ENCODE assay signal across 1 cellular context in the genomic region with DNA sequence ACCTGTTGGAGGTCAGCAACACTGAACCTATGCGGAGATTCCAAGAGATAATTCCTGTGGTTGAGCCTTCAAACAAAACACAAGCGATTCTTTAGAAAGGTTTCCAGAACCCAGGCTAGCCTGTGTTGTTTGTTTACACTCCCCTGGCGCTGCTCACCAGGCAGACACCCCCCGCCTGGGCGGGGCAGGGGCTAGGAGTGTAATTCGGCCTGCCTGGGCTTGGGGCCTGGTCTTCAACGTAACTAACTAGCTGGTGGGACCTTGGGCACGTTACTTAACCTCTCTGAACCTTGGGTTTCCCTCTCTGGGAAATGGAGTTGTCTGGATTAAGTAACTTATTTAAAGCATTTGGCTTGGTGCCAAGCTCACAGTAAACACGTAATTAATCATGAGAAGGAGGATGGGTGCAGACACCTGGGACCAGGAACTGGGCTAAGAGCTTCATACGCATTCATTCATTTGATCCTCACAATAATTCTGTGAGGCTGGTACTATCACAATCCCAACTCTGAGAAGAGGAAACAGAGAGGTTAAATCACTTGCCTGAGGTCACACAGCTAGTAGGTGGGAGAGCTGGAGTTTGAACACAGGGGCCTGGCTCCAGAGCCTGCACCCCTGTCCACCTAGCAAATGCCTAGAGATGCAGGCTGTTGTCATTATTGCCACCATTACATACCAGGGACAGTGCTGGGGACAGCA.
A peak's percentile ranks its signal among the peaks of the same experiment; 100 is the strongest.
TF ChIP-seq lines count a peak whose summit lies in the region.

No MANE protein-coding gene starts in this region.

TF ChIP-seq in HepG2, 621 proteins besides CTCF, POLR2A, EP300 and RAD21 (continues in another document):
- TF ChIP-seq, protein P1, sequence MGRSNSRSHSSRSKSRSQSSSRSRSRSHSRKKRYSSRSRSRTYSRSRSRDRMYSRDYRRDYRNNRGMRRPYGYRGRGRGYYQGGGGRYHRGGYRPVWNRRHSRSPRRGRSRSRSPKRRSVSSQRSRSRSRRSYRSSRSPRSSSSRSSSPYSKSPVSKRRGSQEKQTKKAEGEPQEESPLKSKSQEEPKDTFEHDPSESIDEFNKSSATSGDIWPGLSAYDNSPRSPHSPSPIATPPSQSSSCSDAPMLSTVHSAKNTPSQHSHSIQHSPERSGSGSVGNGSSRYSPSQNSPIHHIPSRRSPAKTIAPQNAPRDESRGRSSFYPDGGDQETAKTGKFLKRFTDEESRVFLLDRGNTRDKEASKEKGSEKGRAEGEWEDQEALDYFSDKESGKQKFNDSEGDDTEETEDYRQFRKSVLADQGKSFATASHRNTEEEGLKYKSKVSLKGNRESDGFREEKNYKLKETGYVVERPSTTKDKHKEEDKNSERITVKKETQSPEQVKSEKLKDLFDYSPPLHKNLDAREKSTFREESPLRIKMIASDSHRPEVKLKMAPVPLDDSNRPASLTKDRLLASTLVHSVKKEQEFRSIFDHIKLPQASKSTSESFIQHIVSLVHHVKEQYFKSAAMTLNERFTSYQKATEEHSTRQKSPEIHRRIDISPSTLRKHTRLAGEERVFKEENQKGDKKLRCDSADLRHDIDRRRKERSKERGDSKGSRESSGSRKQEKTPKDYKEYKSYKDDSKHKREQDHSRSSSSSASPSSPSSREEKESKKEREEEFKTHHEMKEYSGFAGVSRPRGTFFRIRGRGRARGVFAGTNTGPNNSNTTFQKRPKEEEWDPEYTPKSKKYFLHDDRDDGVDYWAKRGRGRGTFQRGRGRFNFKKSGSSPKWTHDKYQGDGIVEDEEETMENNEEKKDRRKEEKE (IDR thresholded peaks at IDR 0.05) = no peak
- no peak for TF ChIP-seq POGZ (CRISPR knock-in tag; IDR thresholded peaks at IDR 0.05)
- peak; percentile 54; the same call in 1 of the 2 replicates for TF ChIP-seq SP5 (CRISPR knock-in tag; IDR thresholded peaks at IDR 0.05; ENCODE audit: borderline replicate concordance, low read depth)
- TF ChIP-seq, protein P2, sequence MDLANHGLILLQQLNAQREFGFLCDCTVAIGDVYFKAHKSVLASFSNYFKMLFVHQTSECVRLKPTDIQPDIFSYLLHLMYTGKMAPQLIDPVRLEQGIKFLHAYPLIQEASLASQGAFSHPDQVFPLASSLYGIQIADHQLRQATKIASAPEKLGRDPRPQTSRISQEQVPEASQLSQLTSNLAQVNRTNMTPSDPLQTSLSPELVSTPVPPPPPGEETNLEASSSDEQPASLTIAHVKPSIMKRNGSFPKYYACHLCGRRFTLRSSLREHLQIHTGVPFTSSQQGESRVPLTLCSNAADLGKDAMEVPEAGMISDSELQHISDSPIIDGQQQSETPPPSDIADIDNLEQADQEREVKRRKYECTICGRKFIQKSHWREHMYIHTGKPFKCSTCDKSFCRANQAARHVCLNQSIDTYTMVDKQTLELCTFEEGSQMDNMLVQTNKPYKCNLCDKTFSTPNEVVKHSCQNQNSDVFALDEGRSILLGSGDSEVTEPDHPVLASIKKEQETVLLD (CRISPR knock-in tag; IDR thresholded peaks at IDR 0.05; ENCODE audit: low read depth) = no peak
- no peak for TF ChIP-seq SP1 (IDR thresholded peaks at IDR 0.05)
- TF ChIP-seq SP1 (CRISPR knock-in tag; IDR thresholded peaks at IDR 0.05) = no peak
- TF ChIP-seq ISL2 (CRISPR knock-in tag; IDR thresholded peaks at IDR 0.05) = no peak
- TF ChIP-seq, protein P3, sequence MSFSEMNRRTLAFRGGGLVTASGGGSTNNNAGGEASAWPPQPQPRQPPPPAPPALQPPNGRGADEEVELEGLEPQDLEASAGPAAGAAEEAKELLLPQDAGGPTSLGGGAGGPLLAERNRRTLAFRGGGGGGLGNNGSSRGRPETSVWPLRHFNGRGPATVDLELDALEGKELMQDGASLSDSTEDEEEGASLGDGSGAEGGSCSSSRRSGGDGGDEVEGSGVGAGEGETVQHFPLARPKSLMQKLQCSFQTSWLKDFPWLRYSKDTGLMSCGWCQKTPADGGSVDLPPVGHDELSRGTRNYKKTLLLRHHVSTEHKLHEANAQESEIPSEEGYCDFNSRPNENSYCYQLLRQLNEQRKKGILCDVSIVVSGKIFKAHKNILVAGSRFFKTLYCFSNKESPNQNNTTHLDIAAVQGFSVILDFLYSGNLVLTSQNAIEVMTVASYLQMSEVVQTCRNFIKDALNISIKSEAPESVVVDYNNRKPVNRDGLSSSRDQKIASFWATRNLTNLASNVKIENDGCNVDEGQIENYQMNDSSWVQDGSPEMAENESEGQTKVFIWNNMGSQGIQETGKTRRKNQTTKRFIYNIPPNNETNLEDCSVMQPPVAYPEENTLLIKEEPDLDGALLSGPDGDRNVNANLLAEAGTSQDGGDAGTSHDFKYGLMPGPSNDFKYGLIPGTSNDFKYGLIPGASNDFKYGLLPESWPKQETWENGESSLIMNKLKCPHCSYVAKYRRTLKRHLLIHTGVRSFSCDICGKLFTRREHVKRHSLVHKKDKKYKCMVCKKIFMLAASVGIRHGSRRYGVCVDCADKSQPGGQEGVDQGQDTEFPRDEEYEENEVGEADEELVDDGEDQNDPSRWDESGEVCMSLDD (CRISPR knock-in tag; IDR thresholded peaks at IDR 0.05; ENCODE audit: borderline replicate concordance) = no peak
- TF ChIP-seq ZNF260 (CRISPR knock-in tag; IDR thresholded peaks at IDR 0.05; ENCODE audit: borderline replicate concordance, low read depth) = no peak
- no peak for TF ChIP-seq NFRKB (IDR thresholded peaks at IDR 0.05)
- no peak for TF ChIP-seq MEF2D (CRISPR knock-in tag; IDR thresholded peaks at IDR 0.05)
- TF ChIP-seq, protein P4, sequence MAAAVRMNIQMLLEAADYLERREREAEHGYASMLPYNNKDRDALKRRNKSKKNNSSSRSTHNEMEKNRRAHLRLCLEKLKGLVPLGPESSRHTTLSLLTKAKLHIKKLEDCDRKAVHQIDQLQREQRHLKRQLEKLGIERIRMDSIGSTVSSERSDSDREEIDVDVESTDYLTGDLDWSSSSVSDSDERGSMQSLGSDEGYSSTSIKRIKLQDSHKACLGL (CRISPR knock-in tag; IDR thresholded peaks at IDR 0.05) = no peak
- TF ChIP-seq, protein P5, sequence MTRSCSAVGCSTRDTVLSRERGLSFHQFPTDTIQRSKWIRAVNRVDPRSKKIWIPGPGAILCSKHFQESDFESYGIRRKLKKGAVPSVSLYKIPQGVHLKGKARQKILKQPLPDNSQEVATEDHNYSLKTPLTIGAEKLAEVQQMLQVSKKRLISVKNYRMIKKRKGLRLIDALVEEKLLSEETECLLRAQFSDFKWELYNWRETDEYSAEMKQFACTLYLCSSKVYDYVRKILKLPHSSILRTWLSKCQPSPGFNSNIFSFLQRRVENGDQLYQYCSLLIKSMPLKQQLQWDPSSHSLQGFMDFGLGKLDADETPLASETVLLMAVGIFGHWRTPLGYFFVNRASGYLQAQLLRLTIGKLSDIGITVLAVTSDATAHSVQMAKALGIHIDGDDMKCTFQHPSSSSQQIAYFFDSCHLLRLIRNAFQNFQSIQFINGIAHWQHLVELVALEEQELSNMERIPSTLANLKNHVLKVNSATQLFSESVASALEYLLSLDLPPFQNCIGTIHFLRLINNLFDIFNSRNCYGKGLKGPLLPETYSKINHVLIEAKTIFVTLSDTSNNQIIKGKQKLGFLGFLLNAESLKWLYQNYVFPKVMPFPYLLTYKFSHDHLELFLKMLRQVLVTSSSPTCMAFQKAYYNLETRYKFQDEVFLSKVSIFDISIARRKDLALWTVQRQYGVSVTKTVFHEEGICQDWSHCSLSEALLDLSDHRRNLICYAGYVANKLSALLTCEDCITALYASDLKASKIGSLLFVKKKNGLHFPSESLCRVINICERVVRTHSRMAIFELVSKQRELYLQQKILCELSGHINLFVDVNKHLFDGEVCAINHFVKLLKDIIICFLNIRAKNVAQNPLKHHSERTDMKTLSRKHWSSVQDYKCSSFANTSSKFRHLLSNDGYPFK (CRISPR knock-in tag; IDR thresholded peaks at IDR 0.05; ENCODE audit: borderline replicate concordance) = no peak
- TF ChIP-seq, protein P6, sequence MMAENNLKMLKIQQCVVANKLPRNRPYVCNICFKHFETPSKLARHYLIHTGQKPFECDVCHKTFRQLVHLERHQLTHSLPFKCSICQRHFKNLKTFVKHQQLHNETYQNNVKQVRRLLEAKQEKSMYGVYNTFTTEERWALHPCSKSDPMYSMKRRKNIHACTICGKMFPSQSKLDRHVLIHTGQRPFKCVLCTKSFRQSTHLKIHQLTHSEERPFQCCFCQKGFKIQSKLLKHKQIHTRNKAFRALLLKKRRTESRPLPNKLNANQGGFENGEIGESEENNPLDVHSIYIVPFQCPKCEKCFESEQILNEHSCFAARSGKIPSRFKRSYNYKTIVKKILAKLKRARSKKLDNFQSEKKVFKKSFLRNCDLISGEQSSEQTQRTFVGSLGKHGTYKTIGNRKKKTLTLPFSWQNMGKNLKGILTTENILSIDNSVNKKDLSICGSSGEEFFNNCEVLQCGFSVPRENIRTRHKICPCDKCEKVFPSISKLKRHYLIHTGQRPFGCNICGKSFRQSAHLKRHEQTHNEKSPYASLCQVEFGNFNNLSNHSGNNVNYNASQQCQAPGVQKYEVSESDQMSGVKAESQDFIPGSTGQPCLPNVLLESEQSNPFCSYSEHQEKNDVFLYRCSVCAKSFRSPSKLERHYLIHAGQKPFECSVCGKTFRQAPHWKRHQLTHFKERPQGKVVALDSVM (CRISPR knock-in tag; IDR thresholded peaks at IDR 0.05) = no peak
- TF ChIP-seq HOXA7 (CRISPR knock-in tag; IDR thresholded peaks at IDR 0.05) = no peak
- TF ChIP-seq ARNTL (CRISPR knock-in tag; IDR thresholded peaks at IDR 0.05) = no peak
- TF ChIP-seq, protein P7, sequence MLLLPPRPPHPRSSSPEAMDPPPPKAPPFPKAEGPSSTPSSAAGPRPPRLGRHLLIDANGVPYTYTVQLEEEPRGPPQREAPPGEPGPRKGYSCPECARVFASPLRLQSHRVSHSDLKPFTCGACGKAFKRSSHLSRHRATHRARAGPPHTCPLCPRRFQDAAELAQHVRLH (CRISPR knock-in tag; IDR thresholded peaks at IDR 0.05; ENCODE audit: borderline replicate concordance, low read depth) = no peak
- TF ChIP-seq SALL1 (CRISPR knock-in tag; IDR thresholded peaks at IDR 0.05) = no peak
- no peak for TF ChIP-seq MIER2 (CRISPR knock-in tag; IDR thresholded peaks at IDR 0.05)
- TF ChIP-seq MED8 (CRISPR knock-in tag; IDR thresholded peaks at IDR 0.05; ENCODE audit: insufficient replicate concordance) = no peak
- TF ChIP-seq BRCA1 (CRISPR knock-in tag; IDR thresholded peaks at IDR 0.05) = no peak
- TF ChIP-seq SP140L (CRISPR knock-in tag; IDR thresholded peaks at IDR 0.05; ENCODE audit: borderline replicate concordance) = no peak
- TF ChIP-seq, protein P8, sequence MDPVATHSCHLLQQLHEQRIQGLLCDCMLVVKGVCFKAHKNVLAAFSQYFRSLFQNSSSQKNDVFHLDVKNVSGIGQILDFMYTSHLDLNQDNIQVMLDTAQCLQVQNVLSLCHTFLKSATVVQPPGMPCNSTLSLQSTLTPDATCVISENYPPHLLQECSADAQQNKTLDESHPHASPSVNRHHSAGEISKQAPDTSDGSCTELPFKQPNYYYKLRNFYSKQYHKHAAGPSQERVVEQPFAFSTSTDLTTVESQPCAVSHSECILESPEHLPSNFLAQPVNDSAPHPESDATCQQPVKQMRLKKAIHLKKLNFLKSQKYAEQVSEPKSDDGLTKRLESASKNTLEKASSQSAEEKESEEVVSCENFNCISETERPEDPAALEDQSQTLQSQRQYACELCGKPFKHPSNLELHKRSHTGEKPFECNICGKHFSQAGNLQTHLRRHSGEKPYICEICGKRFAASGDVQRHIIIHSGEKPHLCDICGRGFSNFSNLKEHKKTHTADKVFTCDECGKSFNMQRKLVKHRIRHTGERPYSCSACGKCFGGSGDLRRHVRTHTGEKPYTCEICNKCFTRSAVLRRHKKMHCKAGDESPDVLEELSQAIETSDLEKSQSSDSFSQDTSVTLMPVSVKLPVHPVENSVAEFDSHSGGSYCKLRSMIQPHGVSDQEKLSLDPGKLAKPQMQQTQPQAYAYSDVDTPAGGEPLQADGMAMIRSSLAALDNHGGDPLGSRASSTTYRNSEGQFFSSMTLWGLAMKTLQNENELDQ (CRISPR knock-in tag; IDR thresholded peaks at IDR 0.05; ENCODE audit: borderline replicate concordance) = no peak
- TF ChIP-seq ZNF674 (CRISPR knock-in tag; IDR thresholded peaks at IDR 0.05; ENCODE audit: low read depth) = no peak
- TF ChIP-seq ZNF331 (CRISPR knock-in tag; IDR thresholded peaks at IDR 0.05) = no peak
- no peak for TF ChIP-seq MXD4 (CRISPR knock-in tag; IDR thresholded peaks at IDR 0.05)
- TF ChIP-seq, protein P9, sequence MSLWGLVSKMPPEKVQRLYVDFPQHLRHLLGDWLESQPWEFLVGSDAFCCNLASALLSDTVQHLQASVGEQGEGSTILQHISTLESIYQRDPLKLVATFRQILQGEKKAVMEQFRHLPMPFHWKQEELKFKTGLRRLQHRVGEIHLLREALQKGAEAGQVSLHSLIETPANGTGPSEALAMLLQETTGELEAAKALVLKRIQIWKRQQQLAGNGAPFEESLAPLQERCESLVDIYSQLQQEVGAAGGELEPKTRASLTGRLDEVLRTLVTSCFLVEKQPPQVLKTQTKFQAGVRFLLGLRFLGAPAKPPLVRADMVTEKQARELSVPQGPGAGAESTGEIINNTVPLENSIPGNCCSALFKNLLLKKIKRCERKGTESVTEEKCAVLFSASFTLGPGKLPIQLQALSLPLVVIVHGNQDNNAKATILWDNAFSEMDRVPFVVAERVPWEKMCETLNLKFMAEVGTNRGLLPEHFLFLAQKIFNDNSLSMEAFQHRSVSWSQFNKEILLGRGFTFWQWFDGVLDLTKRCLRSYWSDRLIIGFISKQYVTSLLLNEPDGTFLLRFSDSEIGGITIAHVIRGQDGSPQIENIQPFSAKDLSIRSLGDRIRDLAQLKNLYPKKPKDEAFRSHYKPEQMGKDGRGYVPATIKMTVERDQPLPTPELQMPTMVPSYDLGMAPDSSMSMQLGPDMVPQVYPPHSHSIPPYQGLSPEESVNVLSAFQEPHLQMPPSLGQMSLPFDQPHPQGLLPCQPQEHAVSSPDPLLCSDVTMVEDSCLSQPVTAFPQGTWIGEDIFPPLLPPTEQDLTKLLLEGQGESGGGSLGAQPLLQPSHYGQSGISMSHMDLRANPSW (CRISPR knock-in tag; IDR thresholded peaks at IDR 0.05; ENCODE audit: borderline replicate concordance) = no peak
- no peak for TF ChIP-seq NFYB (CRISPR knock-in tag; IDR thresholded peaks at IDR 0.05)
- TF ChIP-seq SOX13 (IDR thresholded peaks at IDR 0.05) = no peak
- TF ChIP-seq SOX13 (CRISPR knock-in tag; conservative IDR thresholded peaks at IDR 0.05 in 1 of 2, IDR thresholded peaks at IDR 0.05 in 1 of 2) = 0 out of 4 replicates have a peak, but pooled peaks of 1 of the 2 experiments have one; percentile 11
- no peak for TF ChIP-seq ZNF703 (CRISPR knock-in tag; IDR thresholded peaks at IDR 0.05; ENCODE audit: borderline replicate concordance)
- TF ChIP-seq, protein P10, sequence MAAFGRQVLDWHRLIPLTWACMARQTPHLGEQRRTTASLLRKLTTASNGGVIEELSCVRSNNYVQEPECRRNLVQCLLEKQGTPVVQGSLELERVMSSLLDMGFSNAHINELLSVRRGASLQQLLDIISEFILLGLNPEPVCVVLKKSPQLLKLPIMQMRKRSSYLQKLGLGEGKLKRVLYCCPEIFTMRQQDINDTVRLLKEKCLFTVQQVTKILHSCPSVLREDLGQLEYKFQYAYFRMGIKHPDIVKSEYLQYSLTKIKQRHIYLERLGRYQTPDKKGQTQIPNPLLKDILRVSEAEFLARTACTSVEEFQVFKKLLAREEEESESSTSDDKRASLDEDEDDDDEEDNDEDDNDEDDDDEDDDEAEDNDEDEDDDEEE (CRISPR knock-in tag; IDR thresholded peaks at IDR 0.05) = no peak
- no peak for TF ChIP-seq ZNF777 (CRISPR knock-in tag; IDR thresholded peaks at IDR 0.05)
- TF ChIP-seq, protein P11, sequence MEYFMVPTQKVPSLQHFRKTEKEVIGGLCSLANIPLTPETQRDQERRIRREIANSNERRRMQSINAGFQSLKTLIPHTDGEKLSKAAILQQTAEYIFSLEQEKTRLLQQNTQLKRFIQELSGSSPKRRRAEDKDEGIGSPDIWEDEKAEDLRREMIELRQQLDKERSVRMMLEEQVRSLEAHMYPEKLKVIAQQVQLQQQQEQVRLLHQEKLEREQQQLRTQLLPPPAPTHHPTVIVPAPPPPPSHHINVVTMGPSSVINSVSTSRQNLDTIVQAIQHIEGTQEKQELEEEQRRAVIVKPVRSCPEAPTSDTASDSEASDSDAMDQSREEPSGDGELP (IDR thresholded peaks at IDR 0.05; ENCODE audit: borderline replicate concordance, low read depth) = no peak
